2 cellular contexts compared by ENCODE assay signal in the genomic region with DNA sequence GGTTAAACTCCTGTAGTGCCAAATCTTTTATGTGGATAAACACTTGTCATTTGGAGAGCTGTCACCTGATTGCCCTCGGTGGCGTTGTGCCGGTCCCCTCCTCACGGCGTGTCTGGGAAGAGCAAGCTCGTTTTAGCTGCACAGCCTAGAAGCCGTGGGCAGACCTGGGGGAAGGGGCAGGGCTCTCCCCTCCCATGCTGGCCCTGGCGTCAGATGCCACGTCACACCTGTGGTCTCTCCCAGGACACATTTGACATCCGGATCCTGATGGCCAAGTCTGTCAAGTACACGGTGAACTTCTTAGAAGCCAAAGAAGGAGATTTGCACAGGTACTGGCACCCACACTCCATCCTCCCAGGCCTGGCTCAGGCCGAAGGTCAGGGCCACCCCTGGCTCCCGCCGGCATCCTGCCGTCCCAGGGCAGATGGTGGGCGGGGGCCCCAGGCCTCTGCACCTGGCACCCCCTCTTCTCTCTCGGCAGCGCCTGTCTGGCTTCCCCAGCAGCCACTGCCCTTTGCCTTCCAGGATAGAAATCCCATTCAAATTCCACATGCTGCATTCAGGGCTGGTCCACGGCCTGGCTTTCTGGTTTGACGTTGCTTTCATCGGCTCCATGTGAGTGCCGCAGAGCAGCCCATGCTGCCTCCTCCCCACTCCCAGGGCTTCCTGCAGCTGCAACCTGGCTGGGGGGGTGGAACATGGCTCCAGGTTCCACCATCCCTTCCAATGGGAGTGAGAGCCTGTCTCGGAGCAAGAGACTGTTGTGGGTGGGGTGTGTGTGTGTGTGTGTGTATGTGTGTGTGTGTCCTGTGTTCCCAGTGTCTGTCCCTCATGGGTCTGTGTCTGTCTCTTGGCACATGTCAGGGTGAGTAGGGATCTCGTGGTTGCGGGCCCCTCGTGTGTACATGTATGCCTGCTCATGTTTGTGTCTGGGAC.
TF ChIP-seq lines count a peak whose summit lies in the region.

No MANE protein-coding gene starts in this region.

TF ChIP-seq in HEK293, 187 proteins besides CTCF, POLR2A, EP300 and RAD21 (continues in another document):
- no peak for TF ChIP-seq EGR2 (tag by site-specific recombination; IDR thresholded peaks at IDR 0.05; ENCODE audit: low read depth)
- TF ChIP-seq ZNF596 (tag by site-specific recombination; IDR thresholded peaks at IDR 0.05) = no peak
- TF ChIP-seq ZNF148 (tag by site-specific recombination; IDR thresholded peaks at IDR 0.05; ENCODE audit: borderline replicate concordance) = no peak
- no peak for TF ChIP-seq OSR2 (tag by site-specific recombination; IDR thresholded peaks at IDR 0.05)
- TF ChIP-seq ZNF600 (tag by site-specific recombination; IDR thresholded peaks at IDR 0.05) = peak; percentile 71
- TF ChIP-seq SP3 (tag by site-specific recombination; IDR thresholded peaks at IDR 0.05) = no peak
- TF ChIP-seq IKZF3 (tag by site-specific recombination; IDR thresholded peaks at IDR 0.05) = 0 out of 2 replicates have a peak, but pooled peaks have one; percentile 12
- TF ChIP-seq ZFHX2 (tag by site-specific recombination; conservative IDR thresholded peaks at IDR 0.05) = 0 out of 2 replicates have a peak, but pooled peaks have one; percentile 34
- TF ChIP-seq, protein P1, sequence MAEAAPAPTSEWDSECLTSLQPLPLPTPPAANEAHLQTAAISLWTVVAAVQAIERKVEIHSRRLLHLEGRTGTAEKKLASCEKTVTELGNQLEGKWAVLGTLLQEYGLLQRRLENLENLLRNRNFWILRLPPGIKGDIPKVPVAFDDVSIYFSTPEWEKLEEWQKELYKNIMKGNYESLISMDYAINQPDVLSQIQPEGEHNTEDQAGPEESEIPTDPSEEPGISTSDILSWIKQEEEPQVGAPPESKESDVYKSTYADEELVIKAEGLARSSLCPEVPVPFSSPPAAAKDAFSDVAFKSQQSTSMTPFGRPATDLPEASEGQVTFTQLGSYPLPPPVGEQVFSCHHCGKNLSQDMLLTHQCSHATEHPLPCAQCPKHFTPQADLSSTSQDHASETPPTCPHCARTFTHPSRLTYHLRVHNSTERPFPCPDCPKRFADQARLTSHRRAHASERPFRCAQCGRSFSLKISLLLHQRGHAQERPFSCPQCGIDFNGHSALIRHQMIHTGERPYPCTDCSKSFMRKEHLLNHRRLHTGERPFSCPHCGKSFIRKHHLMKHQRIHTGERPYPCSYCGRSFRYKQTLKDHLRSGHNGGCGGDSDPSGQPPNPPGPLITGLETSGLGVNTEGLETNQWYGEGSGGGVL (tag by site-specific recombination; IDR thresholded peaks at IDR 0.05) = no peak
- TF ChIP-seq KLF9 (tag by site-specific recombination; IDR thresholded peaks at IDR 0.05; ENCODE audit: low read depth) = no peak
- no peak for TF ChIP-seq ZNF155 (tag by site-specific recombination; IDR thresholded peaks at IDR 0.05)
- TF ChIP-seq ZBTB8A (tag by site-specific recombination; IDR thresholded peaks at IDR 0.05) = no peak
- TF ChIP-seq ZNF184 (tag by site-specific recombination; IDR thresholded peaks at IDR 0.05) = no peak
- TF ChIP-seq KLF7 (tag by site-specific recombination; IDR thresholded peaks at IDR 0.05; ENCODE audit: borderline replicate concordance) = no peak
- no peak for TF ChIP-seq ZNF645 (tag by site-specific recombination; IDR thresholded peaks at IDR 0.05)
- no peak for TF ChIP-seq ZNF776 (tag by site-specific recombination; IDR thresholded peaks at IDR 0.05; ENCODE audit: borderline replicate concordance)
- peak; percentile 57; the same call in 1 of the 2 replicates for TF ChIP-seq ZSCAN4 (tag by site-specific recombination; IDR thresholded peaks at IDR 0.05)
- no peak for TF ChIP-seq ZNF48 (tag by site-specific recombination; IDR thresholded peaks at IDR 0.05)
- TF ChIP-seq ZNF37A (tag by site-specific recombination; IDR thresholded peaks at IDR 0.05) = no peak
- TF ChIP-seq ZBTB6 (tag by site-specific recombination; IDR thresholded peaks at IDR 0.05) = peak; percentile 40; the same call in 1 of the 2 replicates
- peak; percentile 39; the same call in 1 of the 2 replicates for TF ChIP-seq ZBTB20 (tag by site-specific recombination; IDR thresholded peaks at IDR 0.05)
- TF ChIP-seq ZNF830 (tag by site-specific recombination; IDR thresholded peaks at IDR 0.05; ENCODE audit: low read depth) = no peak

TF ChIP-seq in GM12878, 131 proteins besides CTCF, POLR2A, EP300 and RAD21:
- TF ChIP-seq ZNF24 (IDR thresholded peaks at IDR 0.05) (no peak), RAD51 (IDR thresholded peaks at IDR 0.05) (no peak), TCF12 (IDR thresholded peaks at IDR 0.05; ENCODE audit: low read depth, low read length) (no peak), ATF7 (IDR thresholded peaks at IDR 0.05; ENCODE audit: low read depth) (no peak), SP1 (IDR thresholded peaks at IDR 0.05; ENCODE audit: low read depth, low read length) (no peak), POLR2AphosphoS2 (IDR thresholded peaks at IDR 0.05; ENCODE audit: low read depth, low read length) (peak; percentile 23; the same call in 1 of the 2 replicates)
- TF ChIP-seq, protein P2, sequence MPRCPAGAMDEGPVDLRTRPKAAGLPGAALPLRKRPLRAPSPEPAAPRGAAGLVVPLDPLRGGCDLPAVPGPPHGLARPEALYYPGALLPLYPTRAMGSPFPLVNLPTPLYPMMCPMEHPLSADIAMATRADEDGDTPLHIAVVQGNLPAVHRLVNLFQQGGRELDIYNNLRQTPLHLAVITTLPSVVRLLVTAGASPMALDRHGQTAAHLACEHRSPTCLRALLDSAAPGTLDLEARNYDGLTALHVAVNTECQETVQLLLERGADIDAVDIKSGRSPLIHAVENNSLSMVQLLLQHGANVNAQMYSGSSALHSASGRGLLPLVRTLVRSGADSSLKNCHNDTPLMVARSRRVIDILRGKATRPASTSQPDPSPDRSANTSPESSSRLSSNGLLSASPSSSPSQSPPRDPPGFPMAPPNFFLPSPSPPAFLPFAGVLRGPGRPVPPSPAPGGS (IDR thresholded peaks at IDR 0.05; ENCODE audit: borderline replicate concordance, insufficient read depth, low read depth, low read length, poor library complexity, severe bottlenecking) = peak; percentile 26
- TF ChIP-seq, protein P3, sequence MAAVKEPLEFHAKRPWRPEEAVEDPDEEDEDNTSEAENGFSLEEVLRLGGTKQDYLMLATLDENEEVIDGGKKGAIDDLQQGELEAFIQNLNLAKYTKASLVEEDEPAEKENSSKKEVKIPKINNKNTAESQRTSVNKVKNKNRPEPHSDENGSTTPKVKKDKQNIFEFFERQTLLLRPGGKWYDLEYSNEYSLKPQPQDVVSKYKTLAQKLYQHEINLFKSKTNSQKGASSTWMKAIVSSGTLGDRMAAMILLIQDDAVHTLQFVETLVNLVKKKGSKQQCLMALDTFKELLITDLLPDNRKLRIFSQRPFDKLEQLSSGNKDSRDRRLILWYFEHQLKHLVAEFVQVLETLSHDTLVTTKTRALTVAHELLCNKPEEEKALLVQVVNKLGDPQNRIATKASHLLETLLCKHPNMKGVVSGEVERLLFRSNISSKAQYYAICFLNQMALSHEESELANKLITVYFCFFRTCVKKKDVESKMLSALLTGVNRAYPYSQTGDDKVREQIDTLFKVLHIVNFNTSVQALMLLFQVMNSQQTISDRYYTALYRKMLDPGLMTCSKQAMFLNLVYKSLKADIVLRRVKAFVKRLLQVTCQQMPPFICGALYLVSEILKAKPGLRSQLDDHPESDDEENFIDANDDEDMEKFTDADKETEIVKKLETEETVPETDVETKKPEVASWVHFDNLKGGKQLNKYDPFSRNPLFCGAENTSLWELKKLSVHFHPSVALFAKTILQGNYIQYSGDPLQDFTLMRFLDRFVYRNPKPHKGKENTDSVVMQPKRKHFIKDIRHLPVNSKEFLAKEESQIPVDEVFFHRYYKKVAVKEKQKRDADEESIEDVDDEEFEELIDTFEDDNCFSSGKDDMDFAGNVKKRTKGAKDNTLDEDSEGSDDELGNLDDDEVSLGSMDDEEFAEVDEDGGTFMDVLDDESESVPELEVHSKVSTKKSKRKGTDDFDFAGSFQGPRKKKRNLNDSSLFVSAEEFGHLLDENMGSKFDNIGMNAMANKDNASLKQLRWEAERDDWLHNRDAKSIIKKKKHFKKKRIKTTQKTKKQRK (IDR thresholded peaks at IDR 0.05; ENCODE audit: low read depth, low read length) = no peak
